Comparison of ENCODE assay signal across 1 cellular context in the genomic region with DNA sequence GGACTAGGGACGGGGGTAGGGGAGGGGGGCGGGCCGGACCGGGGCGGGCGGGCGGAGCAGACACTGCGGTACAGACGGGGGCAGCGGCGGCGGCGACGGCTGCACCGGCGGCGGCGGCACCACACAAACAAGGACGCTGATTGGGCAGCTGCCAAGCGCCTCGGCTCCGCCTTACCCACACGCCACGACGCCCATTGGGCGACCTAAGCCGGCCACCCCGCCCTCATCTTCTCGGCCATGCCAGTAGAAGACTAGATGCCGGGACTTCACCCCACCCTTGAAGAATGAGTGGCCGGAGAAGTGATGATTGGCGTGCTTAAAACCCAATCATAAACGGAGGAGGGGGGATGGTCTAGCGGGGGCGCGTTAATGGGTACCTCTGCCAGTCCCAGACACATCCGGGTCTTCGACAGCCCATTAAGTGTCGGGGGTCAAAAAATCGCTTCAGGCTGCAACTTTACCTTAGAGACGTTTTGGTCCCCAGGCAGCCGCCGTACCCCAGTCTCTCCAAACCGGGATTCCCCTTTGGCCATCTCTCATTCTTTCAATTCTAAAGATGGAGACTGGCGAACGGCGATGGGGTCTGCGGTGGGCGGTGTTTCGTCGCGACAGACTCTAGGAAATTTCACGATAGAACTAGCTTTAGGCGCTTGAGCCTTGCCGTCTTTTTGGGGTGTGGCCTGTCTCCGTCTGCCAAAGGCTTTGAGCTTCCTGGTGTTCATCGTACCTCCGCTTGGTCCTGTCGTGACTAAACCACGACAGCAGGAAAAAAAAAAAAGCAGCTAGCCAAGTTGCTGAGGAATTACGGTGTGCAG.
TF ChIP-seq lines count a peak whose summit lies in the region.

A gene (minus strand): TSS at position 135 of the 815 bp plus-strand sequence. CDS start 94,625 bp downstream, outside the sequence.

TF ChIP-seq in GM12878, 131 proteins besides CTCF, POLR2A, EP300 and RAD21 (continued from another document and continues in another):
- TF ChIP-seq, protein P1, sequence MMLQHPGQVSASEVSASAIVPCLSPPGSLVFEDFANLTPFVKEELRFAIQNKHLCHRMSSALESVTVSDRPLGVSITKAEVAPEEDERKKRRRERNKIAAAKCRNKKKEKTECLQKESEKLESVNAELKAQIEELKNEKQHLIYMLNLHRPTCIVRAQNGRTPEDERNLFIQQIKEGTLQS (IDR thresholded peaks at IDR 0.05; ENCODE audit: borderline replicate concordance, extremely low read depth, low read depth, low read length), result no peak
- TF ChIP-seq POLR2AphosphoS2 (IDR thresholded peaks at IDR 0.05; ENCODE audit: low read depth, low read length), result no peak
- no peak for TF ChIP-seq SUPT20H (IDR thresholded peaks at IDR 0.05; ENCODE audit: borderline replicate concordance, control insufficient read depth, low read depth, low read length)
- peak; percentile 89 for TF ChIP-seq NFYA (IDR thresholded peaks at IDR 0.05; ENCODE audit: borderline replicate concordance, low read depth, low read length)
- TF ChIP-seq POLR2AphosphoS5 (IDR thresholded peaks at IDR 0.05; ENCODE audit: low read length), result peak; percentile 79
- peak; percentile 67 for TF ChIP-seq MEF2B (IDR thresholded peaks at IDR 0.05; ENCODE audit: partially characterized antibody, poor library complexity, severe bottlenecking)
- TF ChIP-seq, protein P2, sequence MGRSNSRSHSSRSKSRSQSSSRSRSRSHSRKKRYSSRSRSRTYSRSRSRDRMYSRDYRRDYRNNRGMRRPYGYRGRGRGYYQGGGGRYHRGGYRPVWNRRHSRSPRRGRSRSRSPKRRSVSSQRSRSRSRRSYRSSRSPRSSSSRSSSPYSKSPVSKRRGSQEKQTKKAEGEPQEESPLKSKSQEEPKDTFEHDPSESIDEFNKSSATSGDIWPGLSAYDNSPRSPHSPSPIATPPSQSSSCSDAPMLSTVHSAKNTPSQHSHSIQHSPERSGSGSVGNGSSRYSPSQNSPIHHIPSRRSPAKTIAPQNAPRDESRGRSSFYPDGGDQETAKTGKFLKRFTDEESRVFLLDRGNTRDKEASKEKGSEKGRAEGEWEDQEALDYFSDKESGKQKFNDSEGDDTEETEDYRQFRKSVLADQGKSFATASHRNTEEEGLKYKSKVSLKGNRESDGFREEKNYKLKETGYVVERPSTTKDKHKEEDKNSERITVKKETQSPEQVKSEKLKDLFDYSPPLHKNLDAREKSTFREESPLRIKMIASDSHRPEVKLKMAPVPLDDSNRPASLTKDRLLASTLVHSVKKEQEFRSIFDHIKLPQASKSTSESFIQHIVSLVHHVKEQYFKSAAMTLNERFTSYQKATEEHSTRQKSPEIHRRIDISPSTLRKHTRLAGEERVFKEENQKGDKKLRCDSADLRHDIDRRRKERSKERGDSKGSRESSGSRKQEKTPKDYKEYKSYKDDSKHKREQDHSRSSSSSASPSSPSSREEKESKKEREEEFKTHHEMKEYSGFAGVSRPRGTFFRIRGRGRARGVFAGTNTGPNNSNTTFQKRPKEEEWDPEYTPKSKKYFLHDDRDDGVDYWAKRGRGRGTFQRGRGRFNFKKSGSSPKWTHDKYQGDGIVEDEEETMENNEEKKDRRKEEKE (IDR thresholded peaks at IDR 0.05), result no peak
- peak; percentile 96 for TF ChIP-seq CHD2 (IDR thresholded peaks at IDR 0.05; ENCODE audit: borderline replicate concordance, low read depth, low read length)
- TF ChIP-seq YY1 (IDR thresholded peaks at IDR 0.05; ENCODE audit: low read depth, low read length), result peak; percentile 94
- TF ChIP-seq ATF7 (IDR thresholded peaks at IDR 0.05; ENCODE audit: low read depth), result peak; percentile 66
- peak; percentile 73 for TF ChIP-seq MTA2 (IDR thresholded peaks at IDR 0.05; ENCODE audit: low read depth)
- TF ChIP-seq, protein P3, sequence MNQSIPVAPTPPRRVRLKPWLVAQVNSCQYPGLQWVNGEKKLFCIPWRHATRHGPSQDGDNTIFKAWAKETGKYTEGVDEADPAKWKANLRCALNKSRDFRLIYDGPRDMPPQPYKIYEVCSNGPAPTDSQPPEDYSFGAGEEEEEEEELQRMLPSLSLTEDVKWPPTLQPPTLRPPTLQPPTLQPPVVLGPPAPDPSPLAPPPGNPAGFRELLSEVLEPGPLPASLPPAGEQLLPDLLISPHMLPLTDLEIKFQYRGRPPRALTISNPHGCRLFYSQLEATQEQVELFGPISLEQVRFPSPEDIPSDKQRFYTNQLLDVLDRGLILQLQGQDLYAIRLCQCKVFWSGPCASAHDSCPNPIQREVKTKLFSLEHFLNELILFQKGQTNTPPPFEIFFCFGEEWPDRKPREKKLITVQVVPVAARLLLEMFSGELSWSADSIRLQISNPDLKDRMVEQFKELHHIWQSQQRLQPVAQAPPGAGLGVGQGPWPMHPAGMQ (IDR thresholded peaks at IDR 0.05; ENCODE audit: borderline replicate concordance), result no peak
- peak; percentile 74 for TF ChIP-seq CREB1 (IDR thresholded peaks at IDR 0.05; ENCODE audit: low read depth)
- TF ChIP-seq, protein P4, sequence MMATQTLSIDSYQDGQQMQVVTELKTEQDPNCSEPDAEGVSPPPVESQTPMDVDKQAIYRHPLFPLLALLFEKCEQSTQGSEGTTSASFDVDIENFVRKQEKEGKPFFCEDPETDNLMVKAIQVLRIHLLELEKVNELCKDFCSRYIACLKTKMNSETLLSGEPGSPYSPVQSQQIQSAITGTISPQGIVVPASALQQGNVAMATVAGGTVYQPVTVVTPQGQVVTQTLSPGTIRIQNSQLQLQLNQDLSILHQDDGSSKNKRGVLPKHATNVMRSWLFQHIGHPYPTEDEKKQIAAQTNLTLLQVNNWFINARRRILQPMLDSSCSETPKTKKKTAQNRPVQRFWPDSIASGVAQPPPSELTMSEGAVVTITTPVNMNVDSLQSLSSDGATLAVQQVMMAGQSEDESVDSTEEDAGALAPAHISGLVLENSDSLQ (IDR thresholded peaks at IDR 0.05), result peak; percentile 100
- TF ChIP-seq RB1 (IDR thresholded peaks at IDR 0.05; ENCODE audit: borderline replicate concordance), result 0 out of 2 replicates have a peak, but pooled peaks have one; percentile 85
- TF ChIP-seq POU2F2 (IDR thresholded peaks at IDR 0.05; ENCODE audit: borderline replicate concordance, low read depth, low read length), result peak; percentile 71; the same call in 1 of the 3 replicates
- TF ChIP-seq, protein P5, sequence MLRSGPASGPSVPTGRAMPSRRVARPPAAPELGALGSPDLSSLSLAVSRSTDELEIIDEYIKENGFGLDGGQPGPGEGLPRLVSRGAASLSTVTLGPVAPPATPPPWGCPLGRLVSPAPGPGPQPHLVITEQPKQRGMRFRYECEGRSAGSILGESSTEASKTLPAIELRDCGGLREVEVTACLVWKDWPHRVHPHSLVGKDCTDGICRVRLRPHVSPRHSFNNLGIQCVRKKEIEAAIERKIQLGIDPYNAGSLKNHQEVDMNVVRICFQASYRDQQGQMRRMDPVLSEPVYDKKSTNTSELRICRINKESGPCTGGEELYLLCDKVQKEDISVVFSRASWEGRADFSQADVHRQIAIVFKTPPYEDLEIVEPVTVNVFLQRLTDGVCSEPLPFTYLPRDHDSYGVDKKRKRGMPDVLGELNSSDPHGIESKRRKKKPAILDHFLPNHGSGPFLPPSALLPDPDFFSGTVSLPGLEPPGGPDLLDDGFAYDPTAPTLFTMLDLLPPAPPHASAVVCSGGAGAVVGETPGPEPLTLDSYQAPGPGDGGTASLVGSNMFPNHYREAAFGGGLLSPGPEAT (IDR thresholded peaks at IDR 0.05; ENCODE audit: low read depth), result peak; percentile 90
- TF ChIP-seq IKZF2 (IDR thresholded peaks at IDR 0.05), result peak in 1 of 2 experiments; percentile 16; a peak in 1 of 4 replicates
- TF ChIP-seq JUND (IDR thresholded peaks at IDR 0.05; ENCODE audit: low read depth, low read length), result no peak
- TF ChIP-seq SREBF2 (IDR thresholded peaks at IDR 0.05; ENCODE audit: low read length), result peak; percentile 37; the same call in 1 of the 2 replicates
- TF ChIP-seq TCF12 (IDR thresholded peaks at IDR 0.05; ENCODE audit: low read depth, low read length), result 0 out of 2 replicates have a peak, but pooled peaks have one; percentile 12
- no peak for TF ChIP-seq YBX1 (IDR thresholded peaks at IDR 0.05)
- peak; percentile 66 for TF ChIP-seq SMAD1 (IDR thresholded peaks at IDR 0.05; ENCODE audit: low read depth, partially characterized antibody)
- peak; percentile 44; the same call in 1 of the 2 replicates for TF ChIP-seq CREM (IDR thresholded peaks at IDR 0.05; ENCODE audit: low read depth)
- peak; percentile 90 for TF ChIP-seq RELA (IDR thresholded peaks at IDR 0.05; ENCODE audit: borderline replicate concordance, partially characterized antibody)
- peak; percentile 97 for TF ChIP-seq ZNF207 (IDR thresholded peaks at IDR 0.05; ENCODE audit: borderline replicate concordance)
- peak; percentile 99 for TF ChIP-seq DPF2 (IDR thresholded peaks at IDR 0.05)
- TF ChIP-seq IKZF1 (conservative IDR thresholded peaks at IDR 0.05), result peak; percentile 65
- TF ChIP-seq SMARCA5 (IDR thresholded peaks at IDR 0.05), result 0 out of 2 replicates have a peak, but pooled peaks have one; percentile 39
- TF ChIP-seq, protein P6, sequence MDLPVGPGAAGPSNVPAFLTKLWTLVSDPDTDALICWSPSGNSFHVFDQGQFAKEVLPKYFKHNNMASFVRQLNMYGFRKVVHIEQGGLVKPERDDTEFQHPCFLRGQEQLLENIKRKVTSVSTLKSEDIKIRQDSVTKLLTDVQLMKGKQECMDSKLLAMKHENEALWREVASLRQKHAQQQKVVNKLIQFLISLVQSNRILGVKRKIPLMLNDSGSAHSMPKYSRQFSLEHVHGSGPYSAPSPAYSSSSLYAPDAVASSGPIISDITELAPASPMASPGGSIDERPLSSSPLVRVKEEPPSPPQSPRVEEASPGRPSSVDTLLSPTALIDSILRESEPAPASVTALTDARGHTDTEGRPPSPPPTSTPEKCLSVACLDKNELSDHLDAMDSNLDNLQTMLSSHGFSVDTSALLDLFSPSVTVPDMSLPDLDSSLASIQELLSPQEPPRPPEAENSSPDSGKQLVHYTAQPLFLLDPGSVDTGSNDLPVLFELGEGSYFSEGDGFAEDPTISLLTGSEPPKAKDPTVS (IDR thresholded peaks at IDR 0.05; ENCODE audit: low read depth, low read length), result peak; percentile 71; the same call in 1 of the 2 replicates
- peak; percentile 25; the same call in 1 of the 2 replicates for TF ChIP-seq HDGF (IDR thresholded peaks at IDR 0.05)
- TF ChIP-seq BHLHE40 (IDR thresholded peaks at IDR 0.05; ENCODE audit: borderline replicate concordance in 1 of 2, low read depth in 2 of 2, low read length in 1 of 2), result peak in 1 of 2 experiments; percentile 27; a peak in 2 of 4 replicates
- TF ChIP-seq SREBF1 (IDR thresholded peaks at IDR 0.05; ENCODE audit: low read length), result no peak
- peak; percentile 34 for TF ChIP-seq ZNF24 (IDR thresholded peaks at IDR 0.05)
- TF ChIP-seq BCL11A (IDR thresholded peaks at IDR 0.05; ENCODE audit: low read depth, low read length), result no peak
- TF ChIP-seq SMC3 (IDR thresholded peaks at IDR 0.05; ENCODE audit: borderline replicate concordance, low read length), result no peak
- TF ChIP-seq GATAD2B (conservative IDR thresholded peaks at IDR 0.05; ENCODE audit: low read depth), result peak; percentile 82; the same call in 1 of the 2 replicates
- TF ChIP-seq FOS (IDR thresholded peaks at IDR 0.05; ENCODE audit: borderline replicate concordance, extremely low read depth, insufficient read length), result peak; percentile 90
- TF ChIP-seq TAF1 (IDR thresholded peaks at IDR 0.05; ENCODE audit: borderline replicate concordance, low read depth, low read length), result peak; percentile 89
- TF ChIP-seq ZBED1 (IDR thresholded peaks at IDR 0.05; ENCODE audit: borderline replicate concordance), result peak; percentile 100
- TF ChIP-seq, protein P7, sequence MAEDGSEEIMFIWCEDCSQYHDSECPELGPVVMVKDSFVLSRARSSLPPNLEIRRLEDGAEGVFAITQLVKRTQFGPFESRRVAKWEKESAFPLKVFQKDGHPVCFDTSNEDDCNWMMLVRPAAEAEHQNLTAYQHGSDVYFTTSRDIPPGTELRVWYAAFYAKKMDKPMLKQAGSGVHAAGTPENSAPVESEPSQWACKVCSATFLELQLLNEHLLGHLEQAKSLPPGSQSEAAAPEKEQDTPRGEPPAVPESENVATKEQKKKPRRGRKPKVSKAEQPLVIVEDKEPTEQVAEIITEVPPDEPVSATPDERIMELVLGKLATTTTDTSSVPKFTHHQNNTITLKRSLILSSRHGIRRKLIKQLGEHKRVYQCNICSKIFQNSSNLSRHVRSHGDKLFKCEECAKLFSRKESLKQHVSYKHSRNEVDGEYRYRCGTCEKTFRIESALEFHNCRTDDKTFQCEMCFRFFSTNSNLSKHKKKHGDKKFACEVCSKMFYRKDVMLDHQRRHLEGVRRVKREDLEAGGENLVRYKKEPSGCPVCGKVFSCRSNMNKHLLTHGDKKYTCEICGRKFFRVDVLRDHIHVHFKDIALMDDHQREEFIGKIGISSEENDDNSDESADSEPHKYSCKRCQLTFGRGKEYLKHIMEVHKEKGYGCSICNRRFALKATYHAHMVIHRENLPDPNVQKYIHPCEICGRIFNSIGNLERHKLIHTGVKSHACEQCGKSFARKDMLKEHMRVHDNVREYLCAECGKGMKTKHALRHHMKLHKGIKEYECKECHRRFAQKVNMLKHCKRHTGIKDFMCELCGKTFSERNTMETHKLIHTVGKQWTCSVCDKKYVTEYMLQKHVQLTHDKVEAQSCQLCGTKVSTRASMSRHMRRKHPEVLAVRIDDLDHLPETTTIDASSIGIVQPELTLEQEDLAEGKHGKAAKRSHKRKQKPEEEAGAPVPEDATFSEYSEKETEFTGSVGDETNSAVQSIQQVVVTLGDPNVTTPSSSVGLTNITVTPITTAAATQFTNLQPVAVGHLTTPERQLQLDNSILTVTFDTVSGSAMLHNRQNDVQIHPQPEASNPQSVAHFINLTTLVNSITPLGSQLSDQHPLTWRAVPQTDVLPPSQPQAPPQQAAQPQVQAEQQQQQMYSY (CRISPR knock-in tag; IDR thresholded peaks at IDR 0.05), result no peak
- TF ChIP-seq, protein P8, sequence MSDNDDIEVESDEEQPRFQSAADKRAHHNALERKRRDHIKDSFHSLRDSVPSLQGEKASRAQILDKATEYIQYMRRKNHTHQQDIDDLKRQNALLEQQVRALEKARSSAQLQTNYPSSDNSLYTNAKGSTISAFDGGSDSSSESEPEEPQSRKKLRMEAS (IDR thresholded peaks at IDR 0.05; ENCODE audit: low read depth, low read length), result no peak; the same call in 1 of the 2 replicates
- TF ChIP-seq CBFB (IDR thresholded peaks at IDR 0.05; ENCODE audit: low read depth), result peak; percentile 53
